ENCODE assay signal across 20 cellular contexts in the genomic region with DNA sequence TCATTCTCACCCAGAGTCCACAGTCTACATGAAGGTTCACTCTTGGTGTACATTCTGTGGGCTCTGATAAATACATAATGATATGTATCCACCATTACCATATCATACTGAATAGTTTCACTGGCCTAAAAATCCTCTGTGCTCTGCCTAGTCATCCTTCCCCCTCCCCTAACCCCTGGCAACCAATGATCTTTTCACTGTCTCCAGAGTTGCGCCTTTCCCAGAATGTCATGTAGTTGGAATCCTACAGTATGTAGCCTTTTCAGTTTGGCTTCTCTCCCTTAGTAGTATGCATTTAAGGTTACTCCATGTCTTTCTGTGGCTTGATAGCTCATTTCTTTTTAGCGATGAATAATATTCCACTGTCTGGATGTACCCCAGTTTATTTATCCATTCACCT.
"Had no signal": no experiment of that assay in that cellular context is flagged by ENCODE, and none has a peak within 500 bp of the region (broad histone marks: within the 10 kb centered on the region; RNA-seq: fewer than 3 reads in every experiment).

No MANE protein-coding gene starts in this region.

- ATAC-seq: esophagus mucosa; lower lobe of right lung; naive thymus-derived CD8-positive, alpha-beta T cell had no signal

- H3K9me3 ChIP-seq: colonic mucosa, lower lobe of right lung, prostate gland, right atrium auricular region, thyroid gland had no signal

- H3K27ac ChIP-seq: colonic mucosa, lower lobe of right lung, prostate gland, right atrium auricular region, thyroid gland had no signal

- FAIRE-seq: endometrium had no signal

- DNase-seq: activated B cell treated with CpG ODN at 0.5 μM for 24 hours; activated CD4-positive, alpha-beta memory T cell treated with anti-CD3 and anti-CD28 coated beads, Interleukin-2, amount 10 ng/mL, durations not matched to agents 7 days and 5 days; activated CD4-positive, alpha-beta T cell treated with anti-CD3 and anti-CD28 coated beads for 4 hours; activated naive CD4-positive, alpha-beta T cell treated with Interleukin-2 at 50 U/mL for 16 hours; activated T-cell treated with anti-CD3 and anti-CD28 coated beads, Interleukin-2, amount 50 U/mL, for 24 hours; aorta; colonic mucosa; foreskin fibroblast; glutamatergic neuron; hypothalamus; lower lobe of right lung; naive thymus-derived CD8-positive, alpha-beta T cell; stimulated activated CD4-positive, alpha-beta T cell treated with anti-CD3 and anti-CD28 coated beads, Interleukin-2, amount 100 ng/mL, for 24 hours; stimulated activated naive CD4-positive, alpha-beta T cell treated with Interleukin-2 at 50 U/mL for 16 hours; T-helper 2 cell; thyroid gland had no signal

- H3K4me3 ChIP-seq: colonic mucosa, lower lobe of right lung, prostate gland, right atrium auricular region, thyroid gland had no signal

- H3K36me3 ChIP-seq: colonic mucosa, lower lobe of right lung, prostate gland, right atrium auricular region, thyroid gland had no signal

- H3K27me3 ChIP-seq: colonic mucosa, right atrium auricular region, thyroid gland had no signal

- H3K4me1 ChIP-seq: colonic mucosa, lower lobe of right lung, prostate gland had no signal
